ENCODE assay signal across 23 cellular contexts in genomic region chr20:11366660-11367059, GRCh38.
DNase-seq lines count a peak whose midpoint lies in the region; FAIRE-seq and TF ChIP-seq lines count a peak whose summit lies in the region.
"Had no signal": no experiment of that assay in that cellular context is flagged by ENCODE, and none has a peak within 500 bp of the region (broad histone marks: within the 10 kb centered on the region; RNA-seq: fewer than 3 reads in every experiment).

No MANE protein-coding gene starts in this region.

- no peak overlapping the region for H3K23ac ChIP-seq in mesenchymal stem cell (ENCODE audit: low read length in 2 of 2)

- no peak overlapping the region for H2BK15ac ChIP-seq in mesenchymal stem cell (ENCODE audit: low read depth, poor library complexity, severe bottlenecking)

- no peak overlapping the region for H3K27ac Mint-ChIP-seq in nephron progenitor cell
- H3K27ac Mint-ChIP-seq: CD8-positive, alpha-beta T cell had no signal

- H3K9me3 Mint-ChIP-seq in nephron progenitor cell, result peaks cover 14% of the 10 kb centered on the region

- H3K4me2 ChIP-seq in mesenchymal stem cell (ENCODE audit: low read length, poor library complexity, severe bottlenecking), result no peak overlapping the region
- H3K4me2 ChIP-seq: KMS-11 had no signal

- H3K9ac ChIP-seq in mesenchymal stem cell (ENCODE audit: low read length), result no peak overlapping the region
- H3K9ac ChIP-seq: KMS-11 had no signal

- no peak overlapping the region for H4K91ac ChIP-seq in mesenchymal stem cell (ENCODE audit: low read length)

- no peaks in the 10 kb centered on the region for H3K36me3 Mint-ChIP-seq in nephron progenitor cell (ENCODE audit: low read depth)
- H3K36me3 Mint-ChIP-seq: CD8-positive, alpha-beta T cell had no signal

- H2BK5ac ChIP-seq in mesenchymal stem cell (ENCODE audit: low read depth, low read length, poor library complexity, severe bottlenecking), result no peak overlapping the region

- in situ Hi-C loops in astrocyte of the spinal cord (cut with HindIII; ENCODE audit: low sequenced_read_pairs), result no loop called here

- H3K36me3 ChIP-seq in mesenchymal stem cell (ENCODE audit: control insufficient read depth in 1 of 2, insufficient read depth in 2 of 2, low read depth in 1 of 2, low read length in 2 of 2), result no peaks in the 10 kb centered on the region

- peak overlapping the region; percentile 23 for H3K27ac ChIP-seq in mesenchymal stem cell (ENCODE audit: low read length, poor library complexity, severe bottlenecking)
- H3K27ac ChIP-seq: HL-60, KMS-11 had no signal

- H3K9me3 ChIP-seq in mesenchymal stem cell (ENCODE audit: control insufficient read depth, low read length), result no peaks in the 10 kb centered on the region

- H3K4me3 Mint-ChIP-seq in nephron progenitor cell, result no peak overlapping the region
- H3K4me3 Mint-ChIP-seq: CD8-positive, alpha-beta T cell had no signal

- no peak overlapping the region for H2BK12ac ChIP-seq in mesenchymal stem cell (ENCODE audit: low read length in 2 of 2)

- H2BK120ac ChIP-seq in mesenchymal stem cell (ENCODE audit: low read depth, low read length), result no peak overlapping the region

- no peak overlapping the region for H2AFZ ChIP-seq in mesenchymal stem cell (ENCODE audit: low read depth, low read length)

- no peaks in the 10 kb centered on the region for H3K27me3 ChIP-seq in mesenchymal stem cell (ENCODE audit: control insufficient read depth in 1 of 2, insufficient read depth in 1 of 2, low read length in 2 of 2)

- peak; percentile 30 for DNase-seq in EH (ENCODE audit: low read depth)
- peak; percentile 31 for DNase-seq in LHCN-M2 (ENCODE audit: low read depth)
- peak; percentile 78 for DNase-seq in astrocyte of the spinal cord (ENCODE audit: low read depth, low spot score)
- no peak for DNase-seq in mesenchymal stem cell
- no peak for DNase-seq in stimulated activated CD4-positive, alpha-beta T cell treated with anti-CD3 and anti-CD28 coated beads, Interleukin-1b, Interleukin-23, amount 100 ng/mL, for 48 hours
- DNase-seq in D721Med (ENCODE audit: insufficient read length, low spot score), result no peak
- no peak for DNase-seq in nephron progenitor cell
- DNase-seq: AML-193; C1 segment of cervical spinal cord; CD8-positive, alpha-beta T cell; DMS153; GDM1; H7; NCI-H1048; NCI-H1436; NCI-H187 treated with DMSO at 0.1 percent for 48 hours; NCI-H2107; NCI-H446 treated with DMSO at 0.1 percent for 48 hours; NCI-H526 treated with DMSO at 0.1 percent for 48 hours; Right ventricle myocardium superior had no signal

- 89% methylated on average over 4 of the region's 4 CpGs for WGBS in mesenchymal stem cell

- no peaks in the 10 kb centered on the region for H3K4me1 ChIP-seq in mesenchymal stem cell (ENCODE audit: control insufficient read depth, insufficient read depth, low read depth, low read length)

- H3K18ac ChIP-seq in mesenchymal stem cell (ENCODE audit: low read depth in 1 of 2, low read length in 2 of 2), result no peak overlapping the region

- H3K4me3 ChIP-seq in astrocyte of the spinal cord (ENCODE audit: low read depth, low read length) (no peak overlapping the region), mesenchymal stem cell (ENCODE audit: insufficient read depth in 1 of 2, low read depth in 1 of 2, low read length in 2 of 2) (no peak overlapping the region)

- no peak for FAIRE-seq in D721Med (lab: Jason Lieb, UNC)
- FAIRE-seq: HTR-8/SVneo had no signal

- H3K4me1 Mint-ChIP-seq in nephron progenitor cell, result no peaks in the 10 kb centered on the region

- no peak overlapping the region for H3K14ac ChIP-seq in mesenchymal stem cell (ENCODE audit: low read length in 2 of 2)

- H2AK5ac ChIP-seq in mesenchymal stem cell (ENCODE audit: low read length, severe bottlenecking), result no peak overlapping the region

- no peak overlapping the region for H3K4ac ChIP-seq in mesenchymal stem cell (ENCODE audit: low read depth in 1 of 2, low read length in 2 of 2)

- no peak overlapping the region for H4K8ac ChIP-seq in mesenchymal stem cell (ENCODE audit: low read length)

- no peaks in the 10 kb centered on the region for H3K79me1 ChIP-seq in mesenchymal stem cell (replicated peaks; ENCODE audit: low read length, poor library complexity, severe bottlenecking)

- TF ChIP-seq CTCF in astrocyte of the spinal cord (IDR thresholded peaks at IDR 0.05; ENCODE audit: low read depth, low read length) (no peak), D721Med (IDR thresholded peaks at IDR 0.05; ENCODE audit: insufficient read depth, missing control alignments) (no peak), nephron progenitor cell (IDR thresholded peaks at IDR 0.05) (no peak)

- no peaks in the 10 kb centered on the region for H3K27me3 Mint-ChIP-seq in nephron progenitor cell (ENCODE audit: low read depth, poor library complexity)

Comparison
In these comparisons a context has a peak if more than half of its experiments do, and no peak if none do; other contexts are left out.
1. DNase-seq: peak in EH (single experiment), LHCN-M2 (single experiment) and astrocyte of the spinal cord (single experiment); none in mesenchymal stem cell (single experiment), stimulated activated CD4-positive, alpha-beta T cell treated with anti-CD3 and anti-CD28 coated beads, Interleukin-1b, Interleukin-23, amount 100 ng/mL, for 48 hours (single experiment), D721Med (single experiment) and nephron progenitor cell (single experiment).